In the genomic region with DNA sequence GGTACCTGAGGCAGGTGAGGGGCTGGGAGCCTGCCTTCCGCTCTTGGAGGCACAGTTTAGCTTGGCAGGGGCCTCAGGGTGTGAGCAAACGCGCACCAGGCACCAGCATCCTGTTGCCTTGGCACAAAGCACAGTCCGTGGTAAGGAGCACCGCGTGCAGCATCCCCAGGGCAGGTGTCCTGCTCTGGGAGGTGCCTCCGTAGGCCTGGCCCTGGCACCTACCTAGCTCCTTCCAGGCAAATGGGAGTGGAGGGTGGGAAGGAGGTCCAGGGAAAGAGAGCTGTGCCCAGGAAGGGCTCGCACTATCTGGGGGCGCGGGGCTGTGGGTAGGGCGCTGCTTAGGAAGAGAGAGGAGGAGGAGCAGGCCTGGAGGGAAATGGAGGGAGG, we compare ENCODE assay signal across 10 cellular contexts. TPM values are rescaled to one million over a fixed set of nuclear protein-coding genes. Genes with fewer than 3 reads are reported as not detected.
DNase-seq lines count a peak whose midpoint lies in the region; ATAC-seq, FAIRE-seq and TF ChIP-seq lines count a peak whose summit lies in the region.
"Had no signal": no experiment of that assay in that cellular context is flagged by ENCODE, and none has a peak within 500 bp of the region (broad histone marks: within the 10 kb centered on the region; RNA-seq: fewer than 3 reads in every experiment).

No MANE protein-coding gene starts in this region.

- peaks cover 44% of the 10 kb centered on the region; the same call in 2 of the 3 replicates for H3K36me3 ChIP-seq in K562 (ENCODE audit: control insufficient read depth, insufficient read depth, low read length)
- H3K36me3 ChIP-seq: right atrium auricular region, tibial artery had no signal

- no peak overlapping the region for H3K4me3 ChIP-seq in K562

- H3K4me3 Mint-ChIP-seq in CD14-positive monocyte (peak overlapping the region; percentile 67 to 82), natural killer cell (peak overlapping the region; percentile 71)

- intact Hi-C loops in CD14-positive monocyte (cut with micrococcal nuclease) (loop anchor here (2.0 to 10.0 kb wide), 4 partner anchors 39 to 305 kb away; no protein-coding TSS in a partner anchor), K562 (cut with micrococcal nuclease) (loop anchor here (1.0 to 10.0 kb wide), 6 partner anchors 44 to 305 kb away; no protein-coding TSS in a partner anchor), natural killer cell (cut with micrococcal nuclease) (loop anchor here (1.0 to 10.0 kb wide), 6 partner anchors 39 to 511 kb away; no protein-coding TSS in a partner anchor)

- peaks cover 18 to 21% of the 10 kb centered on the region in 2 donors for H3K36me3 Mint-ChIP-seq in CD14-positive monocyte
- H3K36me3 Mint-ChIP-seq in natural killer cell: no peaks in the 10 kb centered on the region

- no peak for TF ChIP-seq RAD21 in K562 (CRISPR knock-in tag; conservative IDR thresholded peaks at IDR 0.05 in 1 of 2, IDR thresholded peaks at IDR 0.05 in 1 of 2)

- no peak for FAIRE-seq in K562 (lab: Jason Lieb, UNC)

- H3K27me3 Mint-ChIP-seq in CD14-positive monocyte (ENCODE audit: low read depth in 3 of 3): peaks cover 4 to 12% (median 7%) of the 10 kb centered on the region in 3 donors
- no peaks in the 10 kb centered on the region for H3K27me3 Mint-ChIP-seq in natural killer cell (ENCODE audit: low read depth in 2 of 2)

- peak overlapping the region in 4 of 7 donors; percentile 3 to 75 (median 41) for H3K27ac Mint-ChIP-seq in CD14-positive monocyte
- H3K27ac Mint-ChIP-seq in natural killer cell: peak overlapping the region; percentile 69 to 75

- TF ChIP-seq POLR2A in K562 (conservative IDR thresholded peaks at IDR 0.05): peak; percentile 55; the same call in 1 of the 2 replicates

- no peaks in the 10 kb centered on the region for H3K27me3 ChIP-seq in K562 (ENCODE audit: control insufficient read depth in 2 of 2, insufficient read depth in 2 of 2, low read length in 2 of 2)
- H3K27me3 ChIP-seq: right atrium auricular region, tibial artery had no signal

- peaks cover 93% of the 10 kb centered on the region for H3K79me2 ChIP-seq in K562 (ENCODE audit: control insufficient read depth, insufficient read depth, low read length)

- no peak overlapping the region for H2AFZ ChIP-seq in K562 (ENCODE audit: low read depth, low read length)

- H3K4me1 ChIP-seq in K562 (replicated peaks in 1 of 2; ENCODE audit: control insufficient read depth in 2 of 2, insufficient read depth in 2 of 2, low read length in 2 of 2): peaks cover 59 to 87% of the 10 kb centered on the region in 2 experiments

- H3K27ac ChIP-seq in K562 (ENCODE audit: extremely low read depth, low read depth, low read length): peak overlapping the region; percentile 74

- peak overlapping the region; percentile 92 for H3K4me2 ChIP-seq in K562 (ENCODE audit: insufficient read depth, low read length)

- ATAC-seq in K562: no peak
- no peak for ATAC-seq in natural killer cell
- ATAC-seq in GM21360 (IDR thresholded peaks at IDR 0.05; ENCODE audit: unreplicated experiment): no peak
- no peak for ATAC-seq in GM18519 (IDR thresholded peaks at IDR 0.05; ENCODE audit: low FRiP score, unreplicated experiment)

- peaks cover 45% of the 10 kb centered on the region for H3K4me1 Mint-ChIP-seq in CD14-positive monocyte
- H3K4me1 Mint-ChIP-seq in natural killer cell: peaks cover 32 to 70% of the 10 kb centered on the region in 2 donors

- no TSS peak for BruUV-seq in K562 (replicated peaks; lab: Mats Ljungman, UMichigan)

- H4K20me1 ChIP-seq in K562 (replicated peaks; ENCODE audit: control insufficient read depth, insufficient read depth, low read length): peaks cover 61% of the 10 kb centered on the region

- TF ChIP-seq CTCF in CD14-positive monocyte (IDR thresholded peaks at IDR 0.05) (no peak), K562 (IDR thresholded peaks at IDR 0.05 in 2 of 3, conservative IDR thresholded peaks at IDR 0.05 in 1 of 3; ENCODE audit: insufficient read depth in 2 of 3, low read depth in 1 of 3, low read length in 3 of 3) (no peak), natural killer cell (IDR thresholded peaks at IDR 0.05) (no peak)

- DNase-seq in CD14-positive monocyte (ENCODE audit: low spot score) (no peak), HT1080 (ENCODE audit: low read depth) (peak; percentile 17), K562 (ENCODE audit: extremely low read depth in 1 of 4, low spot score in 3 of 4) (no peak), natural killer cell (no peak), NCI-H82 treated with DMSO at 0.1 percent for 48 hours (lab: John Stamatoyannopoulos, UW; ENCODE audit: unreplicated experiment) (no peak), NCI-H82 (lab: John Stamatoyannopoulos, UW) (no peak)

- no peak for TF ChIP-seq EP300 in K562 (IDR thresholded peaks at IDR 0.05; ENCODE audit: low read length)

- peaks cover 10% of the 10 kb centered on the region for H3K9me1 ChIP-seq in K562 (ENCODE audit: control insufficient read depth, insufficient read depth, low read length)

- H3K9me3 Mint-ChIP-seq in CD14-positive monocyte: peaks cover 0 to 1% (median 0%) of the 10 kb centered on the region in 7 donors
- H3K9me3 Mint-ChIP-seq in natural killer cell: no peaks in the 10 kb centered on the region

- CTCF ChIA-PET in K562 (lab: Yijun Ruan, JAX; ENCODE audit: low intra/inter-chr PET ratio): interaction anchor here (0.5 to 2.0 kb wide), 10 partner anchors 44 to 333 kb away, joined by 3 to 17 read pairs (median 8); no protein-coding TSS in a partner anchor

- 82% methylated on average over 7 of the region's 11 CpGs for WGBS in K562 (ENCODE audit: insufficient coverage, low coverage, missing lambda C conversion rate)

- in situ Hi-C loops in K562 (cut with MboI): no loop called here

- no peaks in the 10 kb centered on the region for H3K9me3 ChIP-seq in K562 (replicated peaks; ENCODE audit: control insufficient read depth, insufficient read depth, low read depth, low read length)
- H3K9me3 ChIP-seq: right atrium auricular region, tibial artery had no signal

- H3K9ac ChIP-seq in K562 (ENCODE audit: insufficient read depth in 1 of 2, low read depth in 2 of 2, low read length in 2 of 2): peak overlapping the region in 1 of 2 experiments; percentile 86; a peak in 3 of 4 replicates

- POLR2A ChIA-PET in K562 (lab: Yijun Ruan, JAX): interaction anchor here (0.6 to 2.5 kb wide), 6 partner anchors 11 to 162 kb away, joined by 3 to 13 read pairs (median 4); no protein-coding TSS in a partner anchor

TF ChIP-seq in K562, 482 proteins besides CTCF, POLR2A, EP300 and RAD21 (continues in another document):
- TF ChIP-seq POLR2B (IDR thresholded peaks at IDR 0.05; ENCODE audit: low read depth, partially characterized antibody): peak; percentile 14
- peak; percentile 29; the same call in 1 of the 2 replicates for TF ChIP-seq SUPT5H (IDR thresholded peaks at IDR 0.05)
- TF ChIP-seq ZSCAN32 (CRISPR knock-in tag; IDR thresholded peaks at IDR 0.05): 0 out of 2 replicates have a peak, but pooled peaks have one; percentile 39
- 0 out of 2 replicates have a peak, but pooled peaks have one; percentile 30 for TF ChIP-seq OTX1 (CRISPR knock-in tag; IDR thresholded peaks at IDR 0.05)
- TF ChIP-seq, protein P1, sequence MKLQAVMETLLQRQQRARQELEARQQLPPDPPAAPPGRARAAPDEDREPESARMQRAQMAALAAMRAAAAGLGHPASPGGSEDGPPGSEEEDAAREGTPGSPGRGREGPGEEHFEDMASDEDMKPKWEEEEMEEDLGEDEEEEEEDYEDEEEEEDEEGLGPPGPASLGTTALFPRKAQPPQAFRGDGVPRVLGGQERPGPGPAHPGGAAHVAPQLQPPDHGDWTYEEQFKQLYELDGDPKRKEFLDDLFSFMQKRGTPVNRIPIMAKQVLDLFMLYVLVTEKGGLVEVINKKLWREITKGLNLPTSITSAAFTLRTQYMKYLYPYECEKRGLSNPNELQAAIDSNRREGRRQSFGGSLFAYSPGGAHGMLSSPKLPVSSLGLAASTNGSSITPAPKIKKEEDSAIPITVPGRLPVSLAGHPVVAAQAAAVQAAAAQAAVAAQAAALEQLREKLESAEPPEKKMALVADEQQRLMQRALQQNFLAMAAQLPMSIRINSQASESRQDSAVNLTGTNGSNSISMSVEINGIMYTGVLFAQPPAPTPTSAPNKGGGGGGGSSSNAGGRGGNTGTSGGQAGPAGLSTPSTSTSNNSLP (IDR thresholded peaks at IDR 0.05; ENCODE audit: borderline replicate concordance, low read depth, low read length): no peak
- peak; percentile 10 for TF ChIP-seq HNRNPLL (IDR thresholded peaks at IDR 0.05; ENCODE audit: low read depth, low read length, poor library complexity, severe bottlenecking)
- 0 out of 2 replicates have a peak, but pooled peaks have one; percentile 29 for TF ChIP-seq ZNF165 (CRISPR knock-in tag; IDR thresholded peaks at IDR 0.05; ENCODE audit: borderline replicate concordance)
- no peak for TF ChIP-seq TCFL5 (CRISPR knock-in tag; conservative IDR thresholded peaks at IDR 0.05)

RNA-seq across cellular contexts. Expression of gene GSE1, which starts 3.1 kb away (rescaled TPM):
- under 1 TPM; 0.67 to 0.86 TPM for polyA plus RNA-seq in CD14-positive monocyte
- total RNA-seq in HT1080 (2014; rRNA removed; shearing (Covaris generic)): 6.3 and 10.1 TPM in 2 replicates
- 4.2 and 5.0 TPM in 2 replicates for polyA plus RNA-seq in HT1080 (2015; cell fraction: cytosol; rRNA removed)
- polyA plus RNA-seq in HT1080 (2015; cell fraction: nucleus; rRNA removed): 9.8 and 14.4 TPM in 2 replicates
- 692 and 1,066 TPM in 2 replicates for total RNA-seq in K562 (2011; cell fraction: chromatin; rRNA removed; ENCODE audit: low replicate concordance)
- 409 and 435 TPM in 2 replicates for total RNA-seq in K562 (2011; cell fraction: nucleolus; rRNA removed)
- 438 and 467 TPM in 2 replicates for total RNA-seq in K562 (2011; cell fraction: nucleoplasm; rRNA removed)
- 89.1 and 104 TPM in 2 replicates for total RNA-seq in K562 (2014; rRNA removed)
- total RNA-seq in K562 (2014; rRNA removed; fragmentation: Illumina TruSeq; extraction: Trizol): 40.9 and 41.8 TPM in 2 replicates
- 57.9 and 60.6 TPM in 2 replicates for total RNA-seq in K562 (2015; rRNA removed; fragmentation: Illumina TruSeq; extraction: Trizol)
- total RNA-seq in K562 (2021): 208 and 244 TPM in 2 replicates
- 54.2 and 64.0 TPM in 2 replicates for polyA plus RNA-seq in K562 (2011; rRNA removed)
- 54.1 and 55.3 TPM in 2 replicates for polyA plus RNA-seq in K562 (2011; cell fraction: cytosol; rRNA removed)
- 210 and 277 TPM in 2 replicates for polyA plus RNA-seq in K562 (2011; cell fraction: nucleus; rRNA removed)
- 113 and 125 TPM in 2 replicates for polyA plus RNA-seq in K562 (2012)
- polyA plus RNA-seq in K562 (2014; fragmentation: Illumina TruSeq; extraction: Trizol): 116 and 138 TPM in 2 replicates
- polyA plus RNA-seq in K562 (2014; fragmentation: Nextera tagmentation; extraction: Ambion mirVana): 10 to 100 TPM; 12.2 to 15.8 TPM
- polyA plus RNA-seq in K562 (2014; rRNA removed): 101 and 116 TPM in 2 replicates
- 61.1 and 68.8 TPM in 2 replicates for polyA minus RNA-seq in K562 (2011; rRNA and poly(A)+ RNA removed)
- polyA minus RNA-seq in K562 (2011; cell fraction: cytosol; rRNA and poly(A)+ RNA removed): 106 and 121 TPM in 2 replicates
- polyA minus RNA-seq in K562 (2011; cell fraction: nucleus; rRNA and poly(A)+ RNA removed): 117 and 133 TPM in 2 replicates
- 100 to 1,000 TPM; 232 to 277 (median 233) TPM for total RNA-seq in natural killer cell
